8 cellular contexts compared by ENCODE assay signal in the genomic region with DNA sequence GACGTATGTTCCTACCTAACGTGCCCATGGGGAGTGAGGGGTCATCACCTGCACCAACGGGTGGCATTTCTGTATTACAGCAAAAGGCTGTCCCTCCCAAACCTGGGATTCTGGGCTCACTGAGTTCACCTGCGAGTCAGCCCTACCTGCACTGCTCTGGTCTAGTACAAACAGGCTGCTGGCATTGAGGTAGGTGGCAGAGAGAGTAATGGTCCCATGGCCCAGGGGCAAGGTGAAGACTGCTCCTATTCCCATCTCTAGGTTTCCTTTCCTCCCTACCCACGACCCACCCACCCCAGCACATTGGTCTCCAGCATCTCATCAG. TPM values are rescaled to one million over a fixed set of nuclear protein-coding genes. Genes with fewer than 3 reads are reported as not detected.
DNase-seq lines count a peak whose midpoint lies in the region; ATAC-seq and TF ChIP-seq lines count a peak whose summit lies in the region.

No MANE protein-coding gene starts in this region.

- H3K36me3 ChIP-seq in RWPE2 (ENCODE audit: low read depth) (peaks cover 17% of the 10 kb centered on the region), rectal smooth muscle tissue (ENCODE audit: control insufficient read depth, insufficient read depth, low read length) (peaks cover 16% of the 10 kb centered on the region)

- no peaks in the 10 kb centered on the region for H3K4me1 Mint-ChIP-seq in glutamatergic neuron (ENCODE audit: low read depth, unreplicated experiment)

- H3K4me3 Mint-ChIP-seq in glutamatergic neuron (ENCODE audit: unreplicated experiment): peak overlapping the region; percentile 96

- H3K4me1 ChIP-seq in RWPE2 (ENCODE audit: insufficient read depth, poor library complexity, severe bottlenecking) (no peaks in the 10 kb centered on the region), rectal smooth muscle tissue (ENCODE audit: control insufficient read depth, insufficient read depth, low read length) (no peaks in the 10 kb centered on the region)

- no peak for DNase-seq in RWPE2 (ENCODE audit: low spot score)
- no peak for DNase-seq in glutamatergic neuron
- no peak for DNase-seq in DMS114 treated with DMSO at 0.1 percent for 48 hours (lab: John Stamatoyannopoulos, UW; ENCODE audit: unreplicated experiment)
- DNase-seq in NCI-H1105 (lab: John Stamatoyannopoulos, UW): no peak
- no peak for DNase-seq in DMS79 treated with DMSO at 0.1 percent for 48 hours (lab: John Stamatoyannopoulos, UW)

- H3K27ac ChIP-seq in RWPE2 (ENCODE audit: poor library complexity, severe bottlenecking) (peak overlapping the region; percentile 37), rectal smooth muscle tissue (ENCODE audit: low read depth, low read length) (peak overlapping the region; percentile 63)

- H3K27me3 ChIP-seq in RWPE2 (ENCODE audit: insufficient read depth, poor library complexity, severe bottlenecking) (no peaks in the 10 kb centered on the region), rectal smooth muscle tissue (ENCODE audit: control insufficient read depth, insufficient read depth, low read length) (no peaks in the 10 kb centered on the region)

- H3K36me3 Mint-ChIP-seq in glutamatergic neuron (ENCODE audit: unreplicated experiment): no peaks in the 10 kb centered on the region

- ATAC-seq in GM18909 (IDR thresholded peaks at IDR 0.05; ENCODE audit: poor library complexity, unreplicated experiment) (peak; percentile 4), RWPE2 (ENCODE audit: low read depth) (peak; percentile 44), GM21737 (IDR thresholded peaks at IDR 0.05; ENCODE audit: unreplicated experiment) (no peak)

- H3K9ac ChIP-seq in rectal smooth muscle tissue (ENCODE audit: low read length): peak overlapping the region; percentile 19

- H3K27me3 Mint-ChIP-seq in glutamatergic neuron (ENCODE audit: unreplicated experiment): no peaks in the 10 kb centered on the region

- TF ChIP-seq CTCF in RWPE2 (IDR thresholded peaks at IDR 0.05; ENCODE audit: poor library complexity, severe bottlenecking): no peak
- TF ChIP-seq CTCF in glutamatergic neuron (IDR thresholded peaks at IDR 0.05; ENCODE audit: partially characterized antibody, unreplicated experiment): no peak

- H3K4me3 ChIP-seq in RWPE2 (ENCODE audit: severe bottlenecking) (peak overlapping the region; percentile 45), rectal smooth muscle tissue (ENCODE audit: low read length) (peak overlapping the region; percentile 79)

- no peaks in the 10 kb centered on the region for H3K9me3 ChIP-seq in RWPE2 (ENCODE audit: severe bottlenecking)

- peak overlapping the region; percentile 87 for H3K27ac Mint-ChIP-seq in glutamatergic neuron (ENCODE audit: unreplicated experiment)

- peaks cover 11% of the 10 kb centered on the region for H3K9me3 Mint-ChIP-seq in glutamatergic neuron (ENCODE audit: unreplicated experiment)

RNA-seq across cellular contexts. Expression of a gene that starts 0.4 kb away (rescaled TPM):
- 23.9 TPM for total RNA-seq in glutamatergic neuron (ENCODE audit: unreplicated experiment)

RNA-seq across cellular contexts. Expression of a gene that starts 23.3 kb away (rescaled TPM):
- total RNA-seq in glutamatergic neuron (ENCODE audit: unreplicated experiment): 24.1 TPM

RNA-seq across cellular contexts. Expression of a gene that starts 23.6 kb away (rescaled TPM):
- 170 TPM for total RNA-seq in glutamatergic neuron (ENCODE audit: unreplicated experiment)

RNA-seq across cellular contexts. Expression of a gene that starts 30.9 kb away (rescaled TPM):
- total RNA-seq in glutamatergic neuron (ENCODE audit: unreplicated experiment): 20.5 TPM

RNA-seq across cellular contexts. Expression of a gene that starts 31.7 kb away (rescaled TPM):
- 851 TPM for total RNA-seq in glutamatergic neuron (ENCODE audit: unreplicated experiment)
